ENCODE assay signal across 1 cellular context in the genomic region with DNA sequence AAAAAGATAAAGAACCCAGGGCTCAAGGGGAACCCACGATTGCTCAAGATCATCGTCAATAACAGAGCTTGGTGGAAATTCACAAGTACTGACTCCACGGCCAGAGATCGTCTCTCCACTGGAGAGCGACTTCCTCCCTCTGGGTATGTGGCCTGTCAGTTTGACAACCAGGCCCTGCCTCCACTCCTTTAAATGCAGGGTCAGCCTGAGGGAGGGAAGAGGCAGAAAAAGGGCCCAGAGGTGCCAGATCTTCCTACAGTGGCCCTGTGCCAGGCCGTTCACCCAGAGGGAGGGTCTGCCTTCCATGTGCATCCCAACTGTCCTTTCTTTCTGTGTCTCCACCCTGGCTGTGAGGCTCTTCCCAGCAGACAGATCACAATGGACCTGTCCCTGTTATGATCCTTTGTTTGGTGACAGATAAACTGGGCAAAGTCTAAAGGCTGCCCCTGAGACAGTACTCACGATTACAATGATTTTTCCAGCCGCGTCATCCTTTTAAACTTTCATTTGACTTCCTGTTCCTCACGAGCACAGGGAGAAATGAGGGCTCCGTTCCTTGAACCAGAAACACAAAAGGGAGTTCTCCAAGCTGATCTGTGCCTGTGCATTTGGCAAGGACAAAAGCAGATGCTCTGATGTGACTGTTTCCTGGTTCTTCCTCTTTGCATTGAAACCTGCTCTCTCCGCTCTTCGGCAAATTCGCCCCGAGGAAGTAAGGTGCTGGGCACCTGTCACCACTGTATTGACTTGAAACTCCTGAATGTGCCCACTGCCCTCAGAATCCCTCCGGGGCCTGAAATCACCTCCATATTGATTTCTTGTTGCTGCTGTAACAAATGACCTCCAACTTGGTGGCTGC.
TF ChIP-seq lines count a peak whose summit lies in the region.

No MANE protein-coding gene starts in this region.

TF ChIP-seq in liver, 16 proteins besides CTCF, POLR2A, EP300 and RAD21 (continued from another document):
- TF ChIP-seq, protein P1, sequence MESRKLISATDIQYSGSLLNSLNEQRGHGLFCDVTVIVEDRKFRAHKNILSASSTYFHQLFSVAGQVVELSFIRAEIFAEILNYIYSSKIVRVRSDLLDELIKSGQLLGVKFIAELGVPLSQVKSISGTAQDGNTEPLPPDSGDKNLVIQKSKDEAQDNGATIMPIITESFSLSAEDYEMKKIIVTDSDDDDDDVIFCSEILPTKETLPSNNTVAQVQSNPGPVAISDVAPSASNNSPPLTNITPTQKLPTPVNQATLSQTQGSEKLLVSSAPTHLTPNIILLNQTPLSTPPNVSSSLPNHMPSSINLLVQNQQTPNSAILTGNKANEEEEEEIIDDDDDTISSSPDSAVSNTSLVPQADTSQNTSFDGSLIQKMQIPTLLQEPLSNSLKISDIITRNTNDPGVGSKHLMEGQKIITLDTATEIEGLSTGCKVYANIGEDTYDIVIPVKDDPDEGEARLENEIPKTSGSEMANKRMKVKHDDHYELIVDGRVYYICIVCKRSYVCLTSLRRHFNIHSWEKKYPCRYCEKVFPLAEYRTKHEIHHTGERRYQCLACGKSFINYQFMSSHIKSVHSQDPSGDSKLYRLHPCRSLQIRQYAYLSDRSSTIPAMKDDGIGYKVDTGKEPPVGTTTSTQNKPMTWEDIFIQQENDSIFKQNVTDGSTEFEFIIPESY (IDR thresholded peaks at IDR 0.05): no peak
- TF ChIP-seq HNF4G (IDR thresholded peaks at IDR 0.05): peak; percentile 52
- no peak for TF ChIP-seq YY1 (IDR thresholded peaks at IDR 0.05)
- TF ChIP-seq HNF4A (conservative IDR thresholded peaks at IDR 0.05): peak; percentile 90 to 94
- TF ChIP-seq SP1 (IDR thresholded peaks at IDR 0.05): peak; percentile 81
- TF ChIP-seq TAF1 (conservative IDR thresholded peaks at IDR 0.05): no peak
- TF ChIP-seq FOXA1 (IDR thresholded peaks at IDR 0.05): no peak
- TF ChIP-seq NR2F2 (IDR thresholded peaks at IDR 0.05): no peak
